ENCODE assay signal across 31 cellular contexts in genomic region chr3:146047485-146047884, GRCh38.
"Had no signal": no experiment of that assay in that cellular context is flagged by ENCODE, and none has a peak within 500 bp of the region (broad histone marks: within the 10 kb centered on the region; RNA-seq: fewer than 3 reads in every experiment).

No MANE protein-coding gene starts in this region.

- H3K27ac ChIP-seq: neural progenitor cell, ovary, parathyroid adenoma, psoas muscle, skin epidermis, spleen, suprapubic skin, testis, tibial artery, transverse colon, upper lobe of right lung, uterus had no signal

- H3K4me3 Mint-ChIP-seq: natural killer cell; nephron; neural progenitor cell; stimulated activated memory B cell treated with anti-CD40 and anti-IgM and Interleukin-4, amounts not matched to agents 10 μg/mL and 1 μg/mL and 100 μg/mL, for 72 hours; stimulated activated naive CD8-positive, alpha-beta T cell treated with anti-CD3 and anti-CD28 coated beads, Interleukin-15, amount 100 ng/mL, for 72 hours; type B pancreatic cell had no signal

- H3K36me3 ChIP-seq: neural progenitor cell, ovary, spleen, suprapubic skin, tibial artery, transverse colon, upper lobe of right lung, uterus had no signal

- H3K9me3 Mint-ChIP-seq: type B pancreatic cell had no signal

- H3K4me3 ChIP-seq: neural progenitor cell, ovary, psoas muscle, skin epidermis, smooth muscle cell, spleen, suprapubic skin, testis, tibial artery, transverse colon, upper lobe of right lung, uterus had no signal

- H3K9ac ChIP-seq: neural progenitor cell, parathyroid adenoma had no signal

- H3K4me2 ChIP-seq: neural progenitor cell, smooth muscle cell had no signal

- H3K27me3 ChIP-seq: neural progenitor cell, ovary, spleen, suprapubic skin, testis, tibial artery, transverse colon, upper lobe of right lung, uterus had no signal

- DNase-seq: natural killer cell; occipital lobe; ovary; posterior cingulate gyrus; psoas muscle; right cardiac atrium; spleen; stimulated activated CD4-positive, alpha-beta T cell treated with anti-CD3 and anti-CD28 coated beads, Interleukin-12 subunit alpha, Interleukin-12 subunit beta, amount 100 ng/mL, for 4 hours; stimulated activated CD4-positive, alpha-beta T cell treated with anti-CD3 and anti-CD28 coated beads, Interleukin-1b, Interleukin-23, amount 100 ng/mL, for 48 hours; stimulated activated CD4-positive, alpha-beta T cell treated with anti-CD3 and anti-CD28 coated beads, Interleukin-4, amount 100 ng/mL, for 1 hour; stimulated activated CD4-positive, alpha-beta T cell treated with anti-CD3 and anti-CD28 coated beads, Interleukin-4, amount 100 ng/mL, for 4 hours; stimulated activated CD8-positive, alpha-beta memory T cell treated with anti-CD3 and anti-CD28 coated beads, Interleukin-4, amount 100 ng/mL, for 48 hours; stimulated activated naive CD4-positive, alpha-beta T cell; stimulated activated naive CD8-positive, alpha-beta T cell treated with anti-CD3 and anti-CD28 coated beads, Interleukin-15, amount 100 ng/mL, for 72 hours; stimulated activated naive CD8-positive, alpha-beta T cell treated with anti-CD3 and anti-CD28 coated beads, Interleukin-15, Interleukin-2, amounts not matched to agents 100 U/mL and 50 U/mL, for 24 hours; substantia nigra; testis; tibial artery; transverse colon; upper lobe of right lung; uterus had no signal

- H2AFZ ChIP-seq: neural progenitor cell, parathyroid adenoma had no signal

- H3K9me3 ChIP-seq: ovary, psoas muscle, suprapubic skin, testis, tibial artery, transverse colon, upper lobe of right lung, uterus had no signal

- H3K36me3 Mint-ChIP-seq: natural killer cell; neural progenitor cell; stimulated activated memory B cell treated with anti-CD40 and anti-IgM and Interleukin-4, amounts not matched to agents 10 μg/mL and 1 μg/mL and 100 μg/mL, for 72 hours; type B pancreatic cell had no signal

- ATAC-seq: natural killer cell; psoas muscle; right cardiac atrium; sciatic nerve; stimulated activated memory B cell treated with anti-CD40 and anti-IgM and Interleukin-4, amounts not matched to agents 10 μg/mL and 1 μg/mL and 100 μg/mL, for 72 hours; stimulated activated naive CD8-positive, alpha-beta T cell treated with anti-CD3 and anti-CD28 coated beads, Interleukin-15, amount 100 ng/mL, for 72 hours; stimulated activated naive CD8-positive, alpha-beta T cell treated with anti-CD3 and anti-CD28 coated beads, Interleukin-15, Interleukin-2, amounts not matched to agents 100 U/mL and 50 U/mL, for 24 hours; upper lobe of right lung had no signal

- H3K79me2 ChIP-seq: parathyroid adenoma had no signal

- H3K4me1 Mint-ChIP-seq: natural killer cell; nephron; neural progenitor cell; stimulated activated memory B cell treated with anti-CD40 and anti-IgM and Interleukin-4, amounts not matched to agents 10 μg/mL and 1 μg/mL and 100 μg/mL, for 72 hours; stimulated activated naive CD8-positive, alpha-beta T cell treated with anti-CD3 and anti-CD28 coated beads, Interleukin-15, amount 100 ng/mL, for 72 hours had no signal

- H3K4me1 ChIP-seq: neural progenitor cell, psoas muscle, spleen, suprapubic skin, testis, tibial artery, transverse colon, upper lobe of right lung, uterus had no signal

- H3K27me3 Mint-ChIP-seq: progenitor cell of endocrine pancreas; stimulated activated memory B cell treated with anti-CD40 and anti-IgM and Interleukin-4, amounts not matched to agents 10 μg/mL and 1 μg/mL and 100 μg/mL, for 72 hours; stimulated activated naive CD8-positive, alpha-beta T cell treated with anti-CD3 and anti-CD28 coated beads, Interleukin-15, amount 100 ng/mL, for 72 hours; type B pancreatic cell had no signal

- H3K27ac Mint-ChIP-seq: natural killer cell; nephron; neural progenitor cell; progenitor cell of endocrine pancreas; stimulated activated memory B cell treated with anti-CD40 and anti-IgM and Interleukin-4, amounts not matched to agents 10 μg/mL and 1 μg/mL and 100 μg/mL, for 72 hours; stimulated activated naive CD8-positive, alpha-beta T cell treated with anti-CD3 and anti-CD28 coated beads, Interleukin-15, amount 100 ng/mL, for 72 hours; type B pancreatic cell had no signal
